Comparison of ENCODE assay signal across 8 cellular contexts in genomic region chr19:43595999-43596841, GRCh38. TPM values are rescaled to one million over a fixed set of nuclear protein-coding genes. Genes with fewer than 3 reads are reported as not detected.
DNase-seq lines count a peak whose midpoint lies in the region; ATAC-seq, FAIRE-seq and TF ChIP-seq lines count a peak whose summit lies in the region.

Gene IRGQ (minus strand): TSS chr19:43596134. CDS start chr19:43595338, 796 bp downstream.
A gene with protein sequence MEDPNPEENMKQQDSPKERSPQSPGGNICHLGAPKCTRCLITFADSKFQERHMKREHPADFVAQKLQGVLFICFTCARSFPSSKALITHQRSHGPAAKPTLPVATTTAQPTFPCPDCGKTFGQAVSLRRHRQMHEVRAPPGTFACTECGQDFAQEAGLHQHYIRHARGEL (plus strand): TSS chr19:43596595. CDS start chr19:43597109, 514 bp downstream.

- peak; percentile 97 for FAIRE-seq in islet of Langerhans (lab: Jason Lieb, UNC)

- peak; percentile 98 for DNase-seq in AG10803 (ENCODE audit: low read depth)
- peak; percentile 99 for DNase-seq in NCI-H460 (ENCODE audit: extremely low read depth, low read depth)
- peak; percentile 99 for DNase-seq in activated CD4-positive, CD25-positive, alpha-beta regulatory T cell treated with anti-CD3 and anti-CD28 coated beads, Interleukin-2, amount 50 U/mL, for 72 hours
- peak; percentile 97 to 99 for DNase-seq in cerebellar nuclear complex (lab: John Stamatoyannopoulos, UW)
- DNase-seq in stimulated activated CD4-positive, alpha-beta T cell treated with anti-CD3 and anti-CD28 coated beads, Interleukin-12 subunit alpha, Interleukin-12 subunit beta, amount 100 ng/mL, for 4 hours = peak; percentile 100

- 0 out of 2 replicates have a peak, but pooled peaks have one; percentile 12 for TF ChIP-seq CTCF in AG10803 (conservative IDR thresholded peaks at IDR 0.05; ENCODE audit: low read length)

- ATAC-seq in GM19043 (IDR thresholded peaks at IDR 0.05; ENCODE audit: low read depth, unreplicated experiment) = peak; percentile 81
- peak; percentile 79 for ATAC-seq in HG03378 (IDR thresholded peaks at IDR 0.05; ENCODE audit: unreplicated experiment)

- peak within 1 kb of the TSS; percentile 92 for H3K4me3 ChIP-seq in AG10803 (ENCODE audit: low read length)

RNA-seq across cellular contexts. Expression of gene IRGQ, which starts in this region (rescaled TPM):
- 5.7 and 8.1 TPM in 2 replicates for total RNA-seq in NCI-H460 (2014; rRNA removed; shearing (Covaris generic))
- 18.1 and 22.9 TPM in 2 replicates for polyA plus RNA-seq in NCI-H460 (2014; cell fraction: nucleus; rRNA removed)

RNA-seq across cellular contexts. Expression of the second gene that starts in this region (rescaled TPM):
- 4.4 and 4.6 TPM in 2 replicates for total RNA-seq in NCI-H460 (2014; rRNA removed; shearing (Covaris generic))
- 21.7 and 30.3 TPM in 2 replicates for polyA plus RNA-seq in NCI-H460 (2014; cell fraction: nucleus; rRNA removed)

Comparison
In these comparisons a context has a peak if more than half of its experiments do, and no peak if none do; other contexts are left out.
1. Peak in every context shown above with its lines: DNase-seq, ATAC-seq and H3K4me3 ChIP-seq.